In genomic region chr3:152596833-152597274, GRCh38 we compare ENCODE assay signal across 7 cellular contexts.
DNase-seq lines count a peak whose midpoint lies in the region; ATAC-seq and TF ChIP-seq lines count a peak whose summit lies in the region.
"Not testable (repeated sequence)": the region's sequence is repeated elsewhere in the genome, so short reads cannot be mapped to it uniquely, and the experiment has no call there.

No MANE protein-coding gene starts in this region.

- H3K79me2 ChIP-seq in OCI-LY3 (ENCODE audit: low read length): not testable (repeated sequence)

- not testable (repeated sequence) for H3K27me3 Mint-ChIP-seq in memory B cell; osteocyte (ENCODE audit: unreplicated experiment)

- H3K36me3 Mint-ChIP-seq in memory B cell: peaks cover 13% of the 10 kb centered on the region
- not testable (repeated sequence) for H3K36me3 Mint-ChIP-seq in osteocyte (ENCODE audit: unreplicated experiment)

- peak overlapping the region; percentile 48 for H2AFZ ChIP-seq in OCI-LY3 (ENCODE audit: low read depth, low read length)

- H3K4me1 ChIP-seq in OCI-LY3 (ENCODE audit: low read length) (peaks cover 14% of the 10 kb centered on the region), heart left ventricle (peaks cover 0 to 29% (median 14%) of the 10 kb centered on the region in 12 donors), stomach (peaks cover 7 to 24% (median 19%) of the 10 kb centered on the region in 4 donors)

- H3K27ac Mint-ChIP-seq in memory B cell: peak overlapping the region; percentile 79
- H3K27ac Mint-ChIP-seq in osteocyte (ENCODE audit: unreplicated experiment): peak overlapping the region; percentile 66

- in situ Hi-C loops in brain microvascular endothelial cell (cut with HindIII; ENCODE audit: low pct_ligation_motif_present, low sequenced_read_pairs): not testable (repeated sequence)

- not testable (repeated sequence) for H3K27me3 ChIP-seq in OCI-LY3 (ENCODE audit: low read depth, low read length); brain microvascular endothelial cell (replicated peaks); heart left ventricle; stomach

- peaks cover 13% of the 10 kb centered on the region for H3K9me3 Mint-ChIP-seq in memory B cell
- H3K9me3 Mint-ChIP-seq in osteocyte (ENCODE audit: unreplicated experiment): not testable (repeated sequence)

- H3K4me3 ChIP-seq in OCI-LY3 (ENCODE audit: low read length) (peak overlapping the region; percentile 35; the same call in 1 of the 2 replicates), heart left ventricle (peak overlapping the region in 3 of 12 donors; percentile 6 to 22 (median 21))
- not testable (repeated sequence) for H3K4me3 ChIP-seq in brain microvascular endothelial cell (ENCODE audit: low read depth, low read length); stomach

- H3K36me3 ChIP-seq in OCI-LY3 (replicated peaks; ENCODE audit: low read depth, low read length); brain microvascular endothelial cell (replicated peaks); heart left ventricle; stomach: not testable (repeated sequence)

- peak overlapping the region; percentile 33 for H3K9ac ChIP-seq in OCI-LY3 (ENCODE audit: low read length)

- not testable (repeated sequence) for TF ChIP-seq EP300 in stomach (IDR thresholded peaks at IDR 0.05)

- H3K4me2 ChIP-seq in OCI-LY3 (ENCODE audit: low read length): peak overlapping the region; percentile 63

- intact Hi-C loops in heart left ventricle (cut with DNase I): loop anchor here in 1 of 10 donors (2.0 kb wide), 1 partner anchor 40 kb away; no protein-coding TSS in a partner anchor
- intact Hi-C loops in stomach (cut with DNase I; ENCODE audit: low total_unique reads): not testable (repeated sequence)

- not testable (repeated sequence) for DNase-seq in brain microvascular endothelial cell; heart left ventricle; memory B cell (ENCODE audit: low spot score in 2 of 2); osteocyte (ENCODE audit: extremely low spot score, unreplicated experiment); stomach

- not testable (repeated sequence) for H4K20me1 ChIP-seq in OCI-LY3 (ENCODE audit: insufficient read depth, low read length)

- H3K9me3 ChIP-seq in OCI-LY3 (ENCODE audit: insufficient read depth, low read length); heart left ventricle; stomach: not testable (repeated sequence)

- TF ChIP-seq POLR2A in heart left ventricle (IDR thresholded peaks at IDR 0.05); stomach (IDR thresholded peaks at IDR 0.05): not testable (repeated sequence)

- peaks cover 13% of the 10 kb centered on the region for H3K4me1 Mint-ChIP-seq in memory B cell
- peaks cover 17% of the 10 kb centered on the region for H3K4me1 Mint-ChIP-seq in osteocyte (ENCODE audit: unreplicated experiment)

- not testable (repeated sequence) for H3K4me3 Mint-ChIP-seq in memory B cell; osteocyte (ENCODE audit: unreplicated experiment)

- H3K27ac ChIP-seq in OCI-LY3 (ENCODE audit: low read length) (peak overlapping the region; percentile 77), brain microvascular endothelial cell (peak overlapping the region; percentile 74), heart left ventricle (peak overlapping the region; percentile 47 to 86 (median 77)), stomach (peak overlapping the region; percentile 38 to 76 (median 50))

- not testable (repeated sequence) for TF ChIP-seq CTCF in OCI-LY3 (IDR thresholded peaks at IDR 0.05; ENCODE audit: low read depth, low read length); brain microvascular endothelial cell (IDR thresholded peaks at IDR 0.05; ENCODE audit: low read depth, low read length, missing control alignments); heart left ventricle (IDR thresholded peaks at IDR 0.05); osteocyte (IDR thresholded peaks at IDR 0.05); stomach (IDR thresholded peaks at IDR 0.05)

- ATAC-seq in GM21529 (IDR thresholded peaks at IDR 0.05; ENCODE audit: unreplicated experiment) (peak; percentile 3), heart left ventricle (peak in 2 of 4 donors; percentile 4 to 13)
- not testable (repeated sequence) for ATAC-seq in memory B cell (ENCODE audit: low read depth)

- WGBS in heart left ventricle, 4 donors: 69 to 91% (median 83%) methylated on average over 1 of the region's 1 CpG
- 56 to 88% (median 76%) methylated on average over 1 of the region's 1 CpG for whole genome bisulfite sequencing in stomach, 5 donors
